Comparison of ENCODE assay signal across 9 cellular contexts in genomic region chr1:86773331-86774288, GRCh38.
DNase-seq lines count a peak whose midpoint lies in the region; ATAC-seq, FAIRE-seq and TF ChIP-seq lines count a peak whose summit lies in the region.
"Had no signal": no experiment of that assay in that cellular context is flagged by ENCODE, and none has a peak within 500 bp of the region (broad histone marks: within the 10 kb centered on the region; RNA-seq: fewer than 3 reads in every experiment).

No MANE protein-coding gene starts in this region.

- H3K4me3 ChIP-seq in DND-41 (ENCODE audit: low read depth in 1 of 2, low read length in 2 of 2), result no peak overlapping the region
- H3K4me3 ChIP-seq in Peyer's patch, result no peak overlapping the region

- ATAC-seq in DND-41 (ENCODE audit: insufficient read depth, low read depth), result peak; percentile 28
- no peak for ATAC-seq in GM18519 (IDR thresholded peaks at IDR 0.05; ENCODE audit: low FRiP score, unreplicated experiment)

- TF ChIP-seq POLR2A in H54 (IDR thresholded peaks at IDR 0.05; ENCODE audit: low read depth, low read length), result no peak
- no peak for TF ChIP-seq POLR2A in Peyer's patch (IDR thresholded peaks at IDR 0.05)

- H3K4me1 ChIP-seq in DND-41 (ENCODE audit: insufficient read depth, low read length) (peaks cover 17% of the 10 kb centered on the region), Peyer's patch (peaks cover 0 to 9% (median 1%) of the 10 kb centered on the region in 4 donors)

- no peaks in the 10 kb centered on the region for H3K9me3 ChIP-seq in DND-41 (ENCODE audit: insufficient read depth, low read length, severe bottlenecking)
- no peaks in the 10 kb centered on the region for H3K9me3 ChIP-seq in Peyer's patch

- TF ChIP-seq CTCF in DND-41 (IDR thresholded peaks at IDR 0.05; ENCODE audit: borderline replicate concordance, extremely low read depth, low read length, poor library complexity, severe bottlenecking) (no peak), RWPE1 (conservative IDR thresholded peaks at IDR 0.05; ENCODE audit: low read depth) (no peak), Peyer's patch (IDR thresholded peaks at IDR 0.05) (no peak)

- H3K4me2 ChIP-seq in DND-41 (ENCODE audit: insufficient read depth, low read length), result peak overlapping the region; percentile 28

- H3K36me3 ChIP-seq in DND-41 (ENCODE audit: insufficient read depth, low read length) (no peaks in the 10 kb centered on the region), Peyer's patch (no peaks in the 10 kb centered on the region)

- CTCF ChIA-PET in RWPE1 (lab: Yijun Ruan, JAX), result interaction anchor here (0.6 to 1.4 kb wide), 2 partner anchors 14 to 60 kb away, joined by 3 read pairs; no protein-coding TSS in a partner anchor

- DNase-seq in DND-41 (peak; percentile 14), H54 (ENCODE audit: insufficient read length, low spot score) (no peak), RWPE1 (ENCODE audit: low spot score) (peak; percentile 66), iris pigment epithelial cell (ENCODE audit: low read depth) (peak; percentile 78), AG08396 (ENCODE audit: low spot score) (no peak), Peyer's patch (no peak), frontal cortex (ENCODE audit: low spot score in 2 of 2) (no peak)

- POLR2A ChIA-PET in RWPE1 (lab: Yijun Ruan, JAX; ENCODE audit: low non-redundant PET), result no interaction called here

- no peak overlapping the region for H3K9ac ChIP-seq in DND-41 (ENCODE audit: low read depth, low read length)

- no peaks in the 10 kb centered on the region for H3K79me2 ChIP-seq in DND-41 (ENCODE audit: insufficient read depth, low read length)

- FAIRE-seq in H54 (lab: Jason Lieb, UNC) (peak; percentile 61), frontal cortex (lab: Jason Lieb, UNC) (no peak)
- FAIRE-seq: endometrium had no signal

- no peaks in the 10 kb centered on the region for H4K20me1 ChIP-seq in DND-41 (ENCODE audit: insufficient read depth, low read length)

- H3K27ac ChIP-seq in DND-41 (ENCODE audit: low read length) (peak overlapping the region; percentile 24; the same call in 1 of the 2 replicates), RWPE1 (peak overlapping the region; percentile 81), Peyer's patch (peak overlapping the region in 1 of 4 donors; percentile 3)

- H3K27me3 ChIP-seq in DND-41 (ENCODE audit: insufficient read depth, low read length, poor library complexity) (no peaks in the 10 kb centered on the region), Peyer's patch (no peaks in the 10 kb centered on the region)

- H2AFZ ChIP-seq in DND-41 (ENCODE audit: low read depth, low read length), result peak overlapping the region; percentile 61

Comparison
In these comparisons a context has a peak if more than half of its experiments do, and no peak if none do; other contexts are left out.
1. DNase-seq: peak in DND-41 (single experiment), RWPE1 (single experiment) and iris pigment epithelial cell (single experiment); none in H54 (single experiment), AG08396 (single experiment), Peyer's patch (0 of 3) and frontal cortex (0 of 2).